Comparison of ENCODE assay signal across 1 cellular context in the genomic region with DNA sequence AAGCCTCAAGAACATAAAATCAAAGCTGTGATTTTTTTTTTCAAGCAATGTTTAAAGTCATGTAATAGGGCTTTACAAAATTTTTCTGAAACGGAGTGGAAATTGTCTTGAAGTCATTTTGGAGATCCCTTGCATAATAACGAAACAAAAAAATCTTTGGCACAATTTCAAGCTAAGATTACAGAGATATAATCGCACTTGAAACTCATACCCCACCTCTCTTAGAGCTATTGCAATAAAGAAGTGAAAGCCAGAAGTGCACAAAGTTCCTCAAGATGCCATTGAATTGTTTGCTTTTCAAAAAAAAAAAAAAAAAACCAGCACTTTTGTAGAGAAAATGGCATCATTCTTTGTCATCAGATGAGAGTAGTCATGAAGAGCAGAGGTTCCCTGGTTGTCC.
TF ChIP-seq lines count a peak whose summit lies in the region.

No MANE protein-coding gene starts in this region.

TF ChIP-seq in SK-N-SH, 30 proteins besides CTCF, POLR2A, EP300 and RAD21 (continued from another document):
- TF ChIP-seq ELF1 (IDR thresholded peaks at IDR 0.05): no peak
- no peak for TF ChIP-seq FOSL2 (IDR thresholded peaks at IDR 0.05; ENCODE audit: borderline replicate concordance, low read depth)
- no peak for TF ChIP-seq RCOR1 (IDR thresholded peaks at IDR 0.05; ENCODE audit: low read length)
- TF ChIP-seq JUND (IDR thresholded peaks at IDR 0.05): no peak
- TF ChIP-seq, protein P1, sequence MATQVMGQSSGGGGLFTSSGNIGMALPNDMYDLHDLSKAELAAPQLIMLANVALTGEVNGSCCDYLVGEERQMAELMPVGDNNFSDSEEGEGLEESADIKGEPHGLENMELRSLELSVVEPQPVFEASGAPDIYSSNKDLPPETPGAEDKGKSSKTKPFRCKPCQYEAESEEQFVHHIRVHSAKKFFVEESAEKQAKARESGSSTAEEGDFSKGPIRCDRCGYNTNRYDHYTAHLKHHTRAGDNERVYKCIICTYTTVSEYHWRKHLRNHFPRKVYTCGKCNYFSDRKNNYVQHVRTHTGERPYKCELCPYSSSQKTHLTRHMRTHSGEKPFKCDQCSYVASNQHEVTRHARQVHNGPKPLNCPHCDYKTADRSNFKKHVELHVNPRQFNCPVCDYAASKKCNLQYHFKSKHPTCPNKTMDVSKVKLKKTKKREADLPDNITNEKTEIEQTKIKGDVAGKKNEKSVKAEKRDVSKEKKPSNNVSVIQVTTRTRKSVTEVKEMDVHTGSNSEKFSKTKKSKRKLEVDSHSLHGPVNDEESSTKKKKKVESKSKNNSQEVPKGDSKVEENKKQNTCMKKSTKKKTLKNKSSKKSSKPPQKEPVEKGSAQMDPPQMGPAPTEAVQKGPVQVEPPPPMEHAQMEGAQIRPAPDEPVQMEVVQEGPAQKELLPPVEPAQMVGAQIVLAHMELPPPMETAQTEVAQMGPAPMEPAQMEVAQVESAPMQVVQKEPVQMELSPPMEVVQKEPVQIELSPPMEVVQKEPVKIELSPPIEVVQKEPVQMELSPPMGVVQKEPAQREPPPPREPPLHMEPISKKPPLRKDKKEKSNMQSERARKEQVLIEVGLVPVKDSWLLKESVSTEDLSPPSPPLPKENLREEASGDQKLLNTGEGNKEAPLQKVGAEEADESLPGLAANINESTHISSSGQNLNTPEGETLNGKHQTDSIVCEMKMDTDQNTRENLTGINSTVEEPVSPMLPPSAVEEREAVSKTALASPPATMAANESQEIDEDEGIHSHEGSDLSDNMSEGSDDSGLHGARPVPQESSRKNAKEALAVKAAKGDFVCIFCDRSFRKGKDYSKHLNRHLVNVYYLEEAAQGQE (IDR thresholded peaks at IDR 0.05; ENCODE audit: low read depth, low read length): no peak
- TF ChIP-seq RFX5 (IDR thresholded peaks at IDR 0.05; ENCODE audit: low read length): no peak
